2 cellular contexts compared by ENCODE assay signal in genomic region chr17:16339959-16340358, GRCh38.
TF ChIP-seq lines count a peak whose summit lies in the region.

No MANE protein-coding gene starts in this region.

TF ChIP-seq in A549, 52 proteins besides CTCF, POLR2A, EP300 and RAD21 (continued from another document):
- TF ChIP-seq USF2 (IDR thresholded peaks at IDR 0.05) = no peak
- no peak for TF ChIP-seq JUN (IDR thresholded peaks at IDR 0.05)
- no peak for TF ChIP-seq HMGXB4 (CRISPR knock-in tag; IDR thresholded peaks at IDR 0.05; ENCODE audit: borderline replicate concordance)
- no peak for TF ChIP-seq ZSCAN20 (CRISPR knock-in tag; IDR thresholded peaks at IDR 0.05)
- TF ChIP-seq KDM5A (IDR thresholded peaks at IDR 0.05) = no peak
- no peak for TF ChIP-seq RCOR1 (IDR thresholded peaks at IDR 0.05; ENCODE audit: low read depth, low read length)
- TF ChIP-seq SMC3 (IDR thresholded peaks at IDR 0.05) = 0 out of 3 replicates have a peak, but pooled peaks have one; percentile 7
- TF ChIP-seq JUNB (IDR thresholded peaks at IDR 0.05) = peak; percentile 57; the same call in 1 of the 2 replicates
- TF ChIP-seq SREBF2 (IDR thresholded peaks at IDR 0.05) = no peak
- TF ChIP-seq CEBPB (IDR thresholded peaks at IDR 0.05) = peak; percentile 29 to 74; a peak in 2 of 4 replicates
- no peak for TF ChIP-seq FOXS1 (CRISPR knock-in tag; IDR thresholded peaks at IDR 0.05)
- peak; percentile 38; the same call in 1 of the 2 replicates for TF ChIP-seq MAX (IDR thresholded peaks at IDR 0.05)
- no peak for TF ChIP-seq TFCP2L1 (CRISPR knock-in tag; IDR thresholded peaks at IDR 0.05)
- no peak for TF ChIP-seq NPAS2 (CRISPR knock-in tag; IDR thresholded peaks at IDR 0.05; ENCODE audit: borderline replicate concordance)
- no peak for TF ChIP-seq NFE2L2 (conservative IDR thresholded peaks at IDR 0.05; ENCODE audit: low read length)
- 0 out of 3 replicates have a peak, but pooled peaks have one; percentile 39 for TF ChIP-seq BCL3 (IDR thresholded peaks at IDR 0.05)
- no peak for TF ChIP-seq HOXA7 (CRISPR knock-in tag; IDR thresholded peaks at IDR 0.05)
- no peak for TF ChIP-seq FOSL2 (IDR thresholded peaks at IDR 0.05)
- peak; percentile 84 for TF ChIP-seq FOSL2 (CRISPR knock-in tag; IDR thresholded peaks at IDR 0.05)
- TF ChIP-seq KDM1A (IDR thresholded peaks at IDR 0.05; ENCODE audit: low read depth) = no peak
- TF ChIP-seq PHF8 (IDR thresholded peaks at IDR 0.05; ENCODE audit: borderline replicate concordance, low read depth) = no peak
- TF ChIP-seq PBX3 (IDR thresholded peaks at IDR 0.05) = no peak
- no peak for TF ChIP-seq HOXB13 (CRISPR knock-in tag; IDR thresholded peaks at IDR 0.05; ENCODE audit: low read depth)
- TF ChIP-seq ZNF302 (CRISPR knock-in tag; IDR thresholded peaks at IDR 0.05) = no peak
- TF ChIP-seq MAZ (IDR thresholded peaks at IDR 0.05; ENCODE audit: borderline replicate concordance, low read depth, low read length) = no peak
- TF ChIP-seq BHLHE40 (IDR thresholded peaks at IDR 0.05; ENCODE audit: low read depth, low read length) = no peak
- TF ChIP-seq RARB (CRISPR knock-in tag; IDR thresholded peaks at IDR 0.05) = no peak
- TF ChIP-seq GATA3 (IDR thresholded peaks at IDR 0.05; ENCODE audit: borderline replicate concordance) = peak; percentile 55; the same call in 1 of the 2 replicates
- TF ChIP-seq E2F6 (IDR thresholded peaks at IDR 0.05; ENCODE audit: borderline replicate concordance, low read depth) = peak; percentile 42; the same call in 1 of the 2 replicates
- no peak for TF ChIP-seq ZFP36 (IDR thresholded peaks at IDR 0.05; ENCODE audit: borderline replicate concordance, partially characterized antibody)
- no peak for TF ChIP-seq HOXB5 (CRISPR knock-in tag; IDR thresholded peaks at IDR 0.05)
- TF ChIP-seq RNF2 (IDR thresholded peaks at IDR 0.05; ENCODE audit: borderline replicate concordance, low read depth) = no peak

TF ChIP-seq in liver, 16 proteins besides CTCF, POLR2A, EP300 and RAD21 (continued from another document):
- TF ChIP-seq YY1 (IDR thresholded peaks at IDR 0.05) = peak; percentile 19
- TF ChIP-seq REST (IDR thresholded peaks at IDR 0.05) = no peak
TF ChIP-seq in liver: peak in this region for 5.
